In genomic region chrX:153707406-153707805, GRCh38 we compare ENCODE assay signal across 37 cellular contexts. TPM values are rescaled to one million over a fixed set of nuclear protein-coding genes. Genes with fewer than 3 reads are reported as not detected.
"Had no signal": no experiment of that assay in that cellular context is flagged by ENCODE, and none has a peak within 500 bp of the region (broad histone marks: within the 10 kb centered on the region; RNA-seq: fewer than 3 reads in every experiment).

No MANE protein-coding gene starts in this region.

- H3K36me3 Mint-ChIP-seq: activated CD4-positive, alpha-beta memory T cell treated with anti-CD3 and anti-CD28 coated beads for 36 hours; activated naive CD4-positive, alpha-beta T cell treated with anti-CD3 and anti-CD28 coated beads, Interleukin-2, amount 50 U/mL, for 24 hours; T-cell had no signal

- DNase-seq: activated CD4-positive, alpha-beta memory T cell treated with anti-CD3 and anti-CD28 coated beads for 36 hours; activated CD4-positive, alpha-beta T cell treated with anti-CD3 and anti-CD28 coated beads for 36 hours; activated CD4-positive, alpha-beta T cell treated with anti-CD3 and anti-CD28 coated beads, Interleukin-2, amount 10 ng/mL, durations not matched to agents 24 days and 14 days; activated CD4-positive, CD25-positive, alpha-beta regulatory T cell; activated CD4-positive, CD25-positive, alpha-beta regulatory T cell treated with anti-CD3 and anti-CD28 coated beads, Interleukin-2, amount 50 U/mL, for 72 hours; activated CD8-positive, alpha-beta memory T cell treated with anti-CD3 and anti-CD28 coated beads, Interleukin-2, amount 10 ng/mL, durations not matched to agents 7 days and 5 days; activated CD8-positive, alpha-beta memory T cell treated with anti-CD3 and anti-CD28 coated beads, Interleukin-2, amount 50 U/mL, for 4 hours; activated CD8-positive, alpha-beta T cell treated with anti-CD3 and anti-CD28 coated beads, Interleukin-2, amount 10 ng/mL, durations not matched to agents 7 days and 5 days; activated effector memory CD4-positive, alpha-beta T cell treated with anti-CD3 and anti-CD28 coated beads, Interleukin-2, amount 50 U/mL, for 16 hours; activated naive CD4-positive, alpha-beta T cell treated with anti-CD3 and anti-CD28 coated beads for 36 hours; activated naive CD8-positive, alpha-beta T cell treated with anti-CD3 and anti-CD28 coated beads for 36 hours; activated naive CD8-positive, alpha-beta T cell treated with anti-CD3 and anti-CD28 coated beads, Interleukin-2, amount 50 U/mL, for 24 hours; activated T-cell treated with anti-CD3 and anti-CD28 coated beads, Interleukin-2, amount 50 U/mL, for 1 hour; activated T-cell treated with anti-CD3 and anti-CD28 coated beads, Interleukin-2, amount 50 U/mL, for 48 hours; amygdala; aorta; body of pancreas; central memory CD4-positive, alpha-beta T cell; cortex of kidney; dermis blood vessel endothelial cell; effector CD4-positive, alpha-beta T cell; esophagus squamous epithelium; foreskin melanocyte; head of caudate nucleus; SW 1271; T-cell; T1000; WERI-Rb-1 had no signal

- ATAC-seq: activated CD8-positive, alpha-beta memory T cell treated with anti-CD3 and anti-CD28 coated beads, Interleukin-2, amount 10 ng/mL, durations not matched to agents 7 days and 5 days; activated CD8-positive, alpha-beta T cell treated with anti-CD3 and anti-CD28 coated beads, Interleukin-2, amount 10 ng/mL, durations not matched to agents 7 days and 5 days; activated naive CD8-positive, alpha-beta T cell treated with anti-CD3 and anti-CD28 coated beads, Interleukin-2, amount 50 U/mL, for 24 hours; body of pancreas; T-cell had no signal

- H3K4me1 Mint-ChIP-seq: activated CD4-positive, alpha-beta T cell treated with anti-CD3 and anti-CD28 coated beads for 36 hours had no signal

- H3K27ac ChIP-seq: adrenal gland, body of pancreas, esophagus squamous epithelium, WERI-Rb-1 had no signal

- H3K4me3 Mint-ChIP-seq: activated CD4-positive, alpha-beta memory T cell treated with anti-CD3 and anti-CD28 coated beads for 36 hours; activated CD4-positive, alpha-beta T cell treated with anti-CD3 and anti-CD28 coated beads for 36 hours; activated CD4-positive, alpha-beta T cell treated with anti-CD3 and anti-CD28 coated beads, Interleukin-2, amount 10 ng/mL, durations not matched to agents 24 days and 14 days; activated CD8-positive, alpha-beta memory T cell treated with anti-CD3 and anti-CD28 coated beads, Interleukin-2, amount 10 ng/mL, durations not matched to agents 7 days and 5 days; activated CD8-positive, alpha-beta T cell treated with anti-CD3 and anti-CD28 coated beads, Interleukin-2, amount 10 ng/mL, durations not matched to agents 7 days and 5 days; activated naive CD4-positive, alpha-beta T cell treated with anti-CD3 and anti-CD28 coated beads for 36 hours; activated naive CD4-positive, alpha-beta T cell treated with anti-CD3 and anti-CD28 coated beads, Interleukin-2, amount 50 U/mL, for 24 hours; activated naive CD8-positive, alpha-beta T cell treated with anti-CD3 and anti-CD28 coated beads for 36 hours; activated naive CD8-positive, alpha-beta T cell treated with anti-CD3 and anti-CD28 coated beads, Interleukin-2, amount 50 U/mL, for 24 hours; activated T-helper 1 cell treated with anti-CD3 and anti-CD28 coated beads, Interleukin-12 subunit alpha, Interleukin-12 subunit beta, Interleukin-2, Interleukin-4 antibody, amounts not matched to agents 30 ng/mL and 10 ng/mL and 1 ng/mL, durations not matched to agents 14 hours and 24 hours and 36 hours; T-cell; T-helper 1 cell treated with Interleukin-12 subunit alpha and Interleukin-12 subunit beta and Interleukin-4 antibody, amounts not matched to agents 30 μg/mL and 1 μg/mL, for 36 hours; T-helper 2 cell treated with Interferon-gamma antibody and Interleukin-4, amounts not matched to agents 5 μg/mL and 100 μg/mL, for 36 hours had no signal

- H3K27ac Mint-ChIP-seq: activated CD4-positive, alpha-beta memory T cell treated with anti-CD3 and anti-CD28 coated beads for 36 hours; activated CD4-positive, alpha-beta T cell treated with anti-CD3 and anti-CD28 coated beads for 36 hours; activated CD4-positive, alpha-beta T cell treated with anti-CD3 and anti-CD28 coated beads, Interleukin-2, amount 10 ng/mL, durations not matched to agents 24 days and 14 days; activated CD8-positive, alpha-beta memory T cell treated with anti-CD3 and anti-CD28 coated beads, Interleukin-2, amount 10 ng/mL, durations not matched to agents 7 days and 5 days; activated CD8-positive, alpha-beta T cell treated with anti-CD3 and anti-CD28 coated beads, Interleukin-2, amount 10 ng/mL, durations not matched to agents 7 days and 5 days; activated naive CD4-positive, alpha-beta T cell treated with anti-CD3 and anti-CD28 coated beads for 36 hours; activated naive CD8-positive, alpha-beta T cell treated with anti-CD3 and anti-CD28 coated beads, Interleukin-2, amount 50 U/mL, for 24 hours; activated T-helper 1 cell treated with anti-CD3 and anti-CD28 coated beads, Interleukin-12 subunit alpha, Interleukin-12 subunit beta, Interleukin-2, Interleukin-4 antibody, amounts not matched to agents 30 ng/mL and 10 ng/mL and 1 ng/mL, durations not matched to agents 14 hours and 24 hours and 36 hours; activated T-helper 2 cell treated with anti-CD3 and anti-CD28 coated beads, Interferon-gamma antibody, Interleukin-2, Interleukin-4, amounts not matched to agents 10 μg/mL and 5 μg/mL and 100 μg/mL, durations not matched to agents 14 hours and 24 hours and 36 hours; T-cell; T-helper 1 cell treated with Interleukin-12 subunit alpha and Interleukin-12 subunit beta and Interleukin-4 antibody, amounts not matched to agents 30 μg/mL and 1 μg/mL, for 36 hours; T-helper 2 cell treated with Interferon-gamma antibody and Interleukin-4, amounts not matched to agents 5 μg/mL and 100 μg/mL, for 36 hours had no signal

- H3K9me3 ChIP-seq: adrenal gland, body of pancreas, esophagus squamous epithelium had no signal

- H3K27me3 Mint-ChIP-seq: activated CD4-positive, alpha-beta memory T cell treated with anti-CD3 and anti-CD28 coated beads for 36 hours; activated CD4-positive, alpha-beta T cell treated with anti-CD3 and anti-CD28 coated beads for 36 hours; activated CD4-positive, alpha-beta T cell treated with anti-CD3 and anti-CD28 coated beads, Interleukin-2, amount 10 ng/mL, durations not matched to agents 24 days and 14 days; activated CD8-positive, alpha-beta memory T cell treated with anti-CD3 and anti-CD28 coated beads, Interleukin-2, amount 10 ng/mL, durations not matched to agents 7 days and 5 days; activated naive CD4-positive, alpha-beta T cell treated with anti-CD3 and anti-CD28 coated beads, Interleukin-2, amount 50 U/mL, for 24 hours; activated naive CD8-positive, alpha-beta T cell treated with anti-CD3 and anti-CD28 coated beads for 36 hours; activated naive CD8-positive, alpha-beta T cell treated with anti-CD3 and anti-CD28 coated beads, Interleukin-2, amount 50 U/mL, for 24 hours had no signal

- H3K27me3 ChIP-seq: adrenal gland, body of pancreas, esophagus squamous epithelium had no signal

- H3K4me3 ChIP-seq: adrenal gland, body of pancreas, esophagus squamous epithelium had no signal

- H3K4me1 ChIP-seq: adrenal gland had no signal

RNA-seq across cellular contexts. Expression of gene PNCK, which starts 33.8 kb away (rescaled TPM):
- total RNA-seq: activated CD8-positive, alpha-beta memory T cell treated with anti-CD3 and anti-CD28 coated beads for 36 hours; activated CD8-positive, alpha-beta memory T cell treated with anti-CD3 and anti-CD28 coated beads, Interleukin-2, amount 10 ng/mL, durations not matched to agents 7 days and 5 days; activated T-helper 1 cell treated with anti-CD3 and anti-CD28 coated beads, Interleukin-12 subunit alpha, Interleukin-12 subunit beta, Interleukin-2, Interleukin-4 antibody, amounts not matched to agents 30 ng/mL and 10 ng/mL and 1 ng/mL, durations not matched to agents 14 hours and 24 hours and 36 hours; body of pancreas; dermis blood vessel endothelial cell; endothelial cell of umbilical vein had no signal
- polyA plus RNA-seq: fibroblast of lung had no signal
